Comparison of ENCODE assay signal across 15 cellular contexts in genomic region chr10:26043469-26043868, GRCh38.
"Had no signal": no experiment of that assay in that cellular context is flagged by ENCODE, and none has a peak within 500 bp of the region (broad histone marks: within the 10 kb centered on the region; RNA-seq: fewer than 3 reads in every experiment).

No MANE protein-coding gene starts in this region.

- H3K4me3 ChIP-seq: gastrocnemius medialis, heart right ventricle, spleen, testis had no signal

- ATAC-seq: esophagus mucosa; gastrocnemius medialis; naive thymus-derived CD4-positive, alpha-beta T cell; stimulated activated naive B cell treated with anti-CD40 and anti-IgM and Interleukin-4, amounts not matched to agents 10 μg/mL and 1 μg/mL and 100 μg/mL, for 72 hours; stimulated activated naive CD8-positive, alpha-beta T cell treated with anti-CD3 and anti-CD28 coated beads, Interleukin-15, amount 100 ng/mL, for 72 hours had no signal

- H3K4me1 ChIP-seq: gastrocnemius medialis, spleen, testis had no signal

- H3K27me3 ChIP-seq: gastrocnemius medialis, heart right ventricle, neutrophil, spleen, testis had no signal

- DNase-seq: effector memory CD4-positive, alpha-beta T cell; gastrocnemius medialis; heart right ventricle; islet precursor cell; mammary epithelial cell; naive thymus-derived CD4-positive, alpha-beta T cell; spleen; stimulated activated CD4-positive, alpha-beta T cell treated with anti-CD3 and anti-CD28 coated beads, Interleukin-15, amount 100 ng/mL, for 24 hours; stimulated activated CD4-positive, alpha-beta T cell treated with anti-CD3 and anti-CD28 coated beads, Interleukin-1b, Interleukin-23, amount 100 ng/mL, for 48 hours; stimulated activated CD4-positive, alpha-beta T cell treated with anti-CD3 and anti-CD28 coated beads, Interleukin-4, amount 100 ng/mL, for 24 hours; stimulated activated naive B cell treated with anti-CD40 and anti-IgM and Interleukin-4, amounts not matched to agents 10 μg/mL and 1 μg/mL and 100 μg/mL, for 72 hours; stimulated activated naive CD8-positive, alpha-beta T cell treated with anti-CD3 and anti-CD28 coated beads, Interleukin-15, amount 100 ng/mL, for 72 hours had no signal

- H3K27ac ChIP-seq: gastrocnemius medialis, neutrophil, spleen, testis had no signal

- H3K9me3 ChIP-seq: gastrocnemius medialis, neutrophil, testis had no signal

- H3K36me3 ChIP-seq: gastrocnemius medialis, heart right ventricle, neutrophil, spleen had no signal
